In genomic region chr11:131693756-131694155, GRCh38 we compare ENCODE assay signal across 32 cellular contexts.
DNase-seq lines count a peak whose midpoint lies in the region; TF ChIP-seq lines count a peak whose summit lies in the region.
"Had no signal": no experiment of that assay in that cellular context is flagged by ENCODE, and none has a peak within 500 bp of the region (broad histone marks: within the 10 kb centered on the region; RNA-seq: fewer than 3 reads in every experiment).

No MANE protein-coding gene starts in this region.

- no peak overlapping the region for H3K27ac ChIP-seq in GM23248
- H3K27ac ChIP-seq: ascending aorta, left lung, psoas muscle, SJSA1, stomach, WERI-Rb-1 had no signal

- H3K9ac ChIP-seq in GM23248, result no peak overlapping the region

- DNase-seq in COR-L47 (lab: John Stamatoyannopoulos, UW) (peak; percentile 56), GM23248 (peak; percentile 7), cerebellum (ENCODE audit: low spot score) (peak; percentile 42), medulla oblongata (ENCODE audit: extremely low spot score) (peak; percentile 44), erythroblast (lab: John Stamatoyannopoulos, UW) (no peak), NK-92 (lab: John Stamatoyannopoulos, UW; ENCODE audit: unreplicated experiment) (no peak)
- no peak for DNase-seq in activated T-cell treated with anti-CD3 and anti-CD28 coated beads, Interleukin-2, amount 50 U/mL, for 48 hours
- DNase-seq: ACHN; activated CD4-positive, alpha-beta T cell treated with anti-CD3 and anti-CD28 coated beads, Interleukin-2, amount 10 ng/mL, durations not matched to agents 7 days and 5 days; activated gamma-delta T cell; activated naive CD8-positive, alpha-beta T cell treated with anti-CD3 and anti-CD28 coated beads, Interleukin-2, amount 10 ng/mL, durations not matched to agents 7 days and 5 days; activated T-cell treated with anti-CD3 and anti-CD28 coated beads, Interleukin-2, amount 50 U/mL, for 24 hours; CD8-positive, alpha-beta T cell; cortex of kidney; glutamatergic neuron; HCEC 1CT; KG1; mesendoderm; NCI-H2107; NCI-H524; psoas muscle; RPMI8226; sigmoid colon; stimulated activated CD4-positive, alpha-beta T cell treated with anti-CD3 and anti-CD28 coated beads, Interleukin-12 subunit alpha, Interleukin-12 subunit beta, amount 100 ng/mL, for 4 hours; stimulated activated CD4-positive, alpha-beta T cell treated with anti-CD3 and anti-CD28 coated beads, Interleukin-2, amount 100 ng/mL, for 48 hours; stomach; T1000; thyroid gland had no signal

- no peaks in the 10 kb centered on the region for H3K9me2 ChIP-seq in GM23248 (ENCODE audit: insufficient read depth)

- H2AFZ ChIP-seq in GM23248, result no peak overlapping the region

- WGBS in GM23248 (ENCODE audit: low coverage in 1 of 2, low lambda C conversion rate in 2 of 2, missing lambda C conversion rate in 2 of 2), 2 experiments, result 78 to 87% methylated on average over 4 of the region's 4 CpGs

- no peak overlapping the region for H3K4me2 ChIP-seq in GM23248 (ENCODE audit: unreplicated experiment)

- H3F3A ChIP-seq in GM23248 (ENCODE audit: insufficient read depth), result no peaks in the 10 kb centered on the region

- H3K4me3 ChIP-seq in GM23248, result no peak overlapping the region
- H3K4me3 ChIP-seq: left lung, psoas muscle, sigmoid colon, SJSA1, thyroid gland had no signal

- H4K20me1 ChIP-seq in GM23248 (ENCODE audit: insufficient read depth), result no peaks in the 10 kb centered on the region

- no peaks in the 10 kb centered on the region for H3K4me1 ChIP-seq in GM23248 (ENCODE audit: insufficient read depth)
- H3K4me1 ChIP-seq: ascending aorta, left lung, psoas muscle, SJSA1 had no signal

- TF ChIP-seq POLR2A in erythroblast (IDR thresholded peaks at IDR 0.05; ENCODE audit: low read length), result no peak

- H3K36me3 ChIP-seq in GM23248 (ENCODE audit: low read depth), result no peaks in the 10 kb centered on the region
- H3K36me3 ChIP-seq: ascending aorta, left lung, sigmoid colon, SJSA1, stomach, thyroid gland, WERI-Rb-1 had no signal

- no peaks in the 10 kb centered on the region for H3K9me3 ChIP-seq in GM23248 (ENCODE audit: low read depth)
- H3K9me3 ChIP-seq: ascending aorta, left lung, psoas muscle, sigmoid colon, SJSA1, stomach, thyroid gland had no signal

- H3K27me3 ChIP-seq in GM23248 (replicated peaks; ENCODE audit: insufficient read depth), result no peaks in the 10 kb centered on the region
- H3K27me3 ChIP-seq: ascending aorta, SJSA1, thyroid gland had no signal

- no peaks in the 10 kb centered on the region for H3K79me2 ChIP-seq in GM23248 (ENCODE audit: insufficient read depth)

- in situ Hi-C loops in GM23248 (cut with MboI), result no loop called here

Comparison
In these comparisons a context has a peak if more than half of its experiments do, and no peak if none do; other contexts are left out.
1. DNase-seq: peak in COR-L47 (single experiment), GM23248 (single experiment), cerebellum (single experiment) and medulla oblongata (single experiment); none in erythroblast (0 of 2), activated T-cell treated with anti-CD3 and anti-CD28 coated beads, Interleukin-2, amount 50 U/mL, for 48 hours (0 of 2) and NK-92 (single experiment).